Comparison of ENCODE assay signal across 34 cellular contexts in the genomic region with DNA sequence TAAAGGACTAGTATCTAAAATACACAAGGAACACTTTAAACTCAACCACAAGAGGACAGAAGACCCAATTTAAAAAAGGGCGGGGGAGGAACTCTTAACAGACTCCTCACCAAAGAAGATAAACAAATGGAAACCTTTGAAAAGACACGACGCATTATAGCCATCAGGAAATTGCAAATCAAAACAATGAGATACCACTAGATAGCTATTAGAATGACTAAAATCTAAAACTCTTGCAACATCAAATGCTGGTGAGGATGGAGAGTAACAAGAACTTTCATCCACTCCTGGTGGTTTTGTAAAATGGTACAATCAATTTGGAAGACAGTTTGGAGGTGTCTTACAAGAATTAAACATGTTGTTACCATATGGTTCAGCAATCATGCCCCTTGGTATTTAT.
"Had no signal": no experiment of that assay in that cellular context is flagged by ENCODE, and none has a peak within 500 bp of the region (broad histone marks: within the 10 kb centered on the region; RNA-seq: fewer than 3 reads in every experiment).

No MANE protein-coding gene starts in this region.

- H3K4me1 ChIP-seq: body of pancreas, breast epithelium, Peyer's patch, SJSA1 had no signal

- H3K27ac Mint-ChIP-seq: activated CD4-positive, alpha-beta T cell treated with anti-CD3 and anti-CD28 coated beads for 36 hours; activated CD4-positive, alpha-beta T cell treated with anti-CD3 and anti-CD28 coated beads, Interleukin-2, amount 10 ng/mL, durations not matched to agents 7 days and 5 days; activated CD8-positive, alpha-beta T cell treated with anti-CD3 and anti-CD28 coated beads, Interleukin-2, amount 10 ng/mL, durations not matched to agents 7 days and 5 days; activated naive CD4-positive, alpha-beta T cell treated with anti-CD3 and anti-CD28 coated beads for 36 hours; activated naive CD4-positive, alpha-beta T cell treated with anti-CD3 and anti-CD28 coated beads, Interleukin-2, amount 50 U/mL, for 72 hours; activated T-helper 1 cell treated with anti-CD3 and anti-CD28 coated beads, Interleukin-12 subunit alpha, Interleukin-12 subunit beta, Interleukin-2, Interleukin-4 antibody, amounts not matched to agents 30 ng/mL and 10 ng/mL and 1 ng/mL, durations not matched to agents 14 hours and 24 hours and 36 hours; T-helper 1 cell treated with Interleukin-12 subunit alpha and Interleukin-12 subunit beta and Interleukin-4 antibody, amounts not matched to agents 30 μg/mL and 1 μg/mL, for 36 hours; T-helper 2 cell treated with Interferon-gamma antibody and Interleukin-4, amounts not matched to agents 5 μg/mL and 100 μg/mL, for 36 hours; WTC11 had no signal

- H3K4me3 Mint-ChIP-seq: activated CD4-positive, alpha-beta T cell treated with anti-CD3 and anti-CD28 coated beads for 36 hours; activated CD4-positive, alpha-beta T cell treated with anti-CD3 and anti-CD28 coated beads, Interleukin-2, amount 10 ng/mL, durations not matched to agents 7 days and 5 days; activated CD8-positive, alpha-beta T cell treated with anti-CD3 and anti-CD28 coated beads, Interleukin-2, amount 10 ng/mL, durations not matched to agents 7 days and 5 days; activated naive CD4-positive, alpha-beta T cell treated with anti-CD3 and anti-CD28 coated beads for 36 hours; activated T-cell treated with anti-CD3 and anti-CD28 coated beads, Interleukin-2, amount 50 U/mL, for 4 hours; activated T-helper 1 cell treated with anti-CD3 and anti-CD28 coated beads, Interleukin-12 subunit alpha, Interleukin-12 subunit beta, Interleukin-2, Interleukin-4 antibody, amounts not matched to agents 30 ng/mL and 10 ng/mL and 1 ng/mL, durations not matched to agents 14 hours and 24 hours and 36 hours; T-helper 1 cell treated with Interleukin-12 subunit alpha and Interleukin-12 subunit beta and Interleukin-4 antibody, amounts not matched to agents 30 μg/mL and 1 μg/mL, for 36 hours; T-helper 2 cell treated with Interferon-gamma antibody and Interleukin-4, amounts not matched to agents 5 μg/mL and 100 μg/mL, for 36 hours; WTC11 had no signal

- H3K27me3 Mint-ChIP-seq: activated CD4-positive, alpha-beta T cell treated with anti-CD3 and anti-CD28 coated beads for 36 hours; activated CD4-positive, alpha-beta T cell treated with anti-CD3 and anti-CD28 coated beads, Interleukin-2, amount 10 ng/mL, durations not matched to agents 7 days and 5 days had no signal

- H3K36me3 Mint-ChIP-seq: WTC11 had no signal

- H3K4me1 Mint-ChIP-seq: activated CD4-positive, alpha-beta T cell treated with anti-CD3 and anti-CD28 coated beads for 36 hours; activated CD4-positive, alpha-beta T cell treated with anti-CD3 and anti-CD28 coated beads, Interleukin-2, amount 10 ng/mL, durations not matched to agents 7 days and 5 days had no signal

- H3K36me3 ChIP-seq: breast epithelium, Peyer's patch, SJSA1 had no signal

- H3K27ac ChIP-seq: body of pancreas, breast epithelium, KMS-11, Peyer's patch, SJSA1 had no signal

- H3K4me3 ChIP-seq: body of pancreas, breast epithelium, Peyer's patch, SJSA1 had no signal

- ATAC-seq: activated CD4-positive, alpha-beta T cell treated with anti-CD3 and anti-CD28 coated beads for 36 hours; activated CD4-positive, CD25-positive, alpha-beta regulatory T cell treated with anti-CD3 and anti-CD28 coated beads, Interleukin-2, amount 50 U/mL, for 24 hours; activated CD8-positive, alpha-beta T cell treated with anti-CD3 and anti-CD28 coated beads, Interleukin-2, amount 10 ng/mL, durations not matched to agents 7 days and 5 days; activated naive CD4-positive, alpha-beta T cell treated with anti-CD3 and anti-CD28 coated beads, Interleukin-2, amount 50 U/mL, for 72 hours; activated T-cell treated with anti-CD3 and anti-CD28 coated beads, Interleukin-2, amount 50 U/mL, for 4 hours; body of pancreas; PC-3; WTC11 had no signal

- DNase-seq: activated CD4-positive, alpha-beta T cell treated with anti-CD3 and anti-CD28 coated beads for 36 hours; activated CD4-positive, alpha-beta T cell treated with anti-CD3 and anti-CD28 coated beads, Interleukin-2, amount 10 ng/mL, durations not matched to agents 7 days and 5 days; activated CD4-positive, alpha-beta T cell treated with anti-CD3 and anti-CD28 coated beads, Interleukin-2, amount 50 U/mL, for 48 hours; activated CD8-positive, alpha-beta memory T cell treated with anti-CD3 and anti-CD28 coated beads, Interleukin-2, amount 50 U/mL, for 4 hours; activated CD8-positive, alpha-beta T cell treated with anti-CD3 and anti-CD28 coated beads, Interleukin-2, amount 10 ng/mL, durations not matched to agents 7 days and 5 days; activated gamma-delta T cell treated with Interleukin-2 at 50 U/mL for 16 hours; activated naive CD4-positive, alpha-beta T cell treated with anti-CD3 and anti-CD28 coated beads for 36 hours; activated T-cell treated with anti-CD3 and anti-CD28 coated beads for 4 hours; activated T-cell treated with anti-CD3 and anti-CD28 coated beads, Interleukin-2, amount 50 U/mL, for 4 hours; amniotic stem cell; aorta; body of pancreas; MM.1S; NCI-H1092 treated with DMSO at 0.1 percent for 48 hours; NCI-H1417 treated with DMSO at 0.1 percent for 48 hours; NCI-H187 treated with DMSO at 0.1 percent for 48 hours; NCI-H2081; NCI-H345; NCI-H748 treated with DMSO at 0.1 percent for 48 hours; NK-92 treated with Interleukin-12 subunit alpha and Interleukin-12 subunit beta, amount 100 ng/mL, for 24 hours; PC-3; Peyer's patch; RPMI8226; SHP77 treated with DMSO at 0.1 percent for 48 hours; SK-N-SH had no signal

- H3K27me3 ChIP-seq: body of pancreas, breast epithelium, Peyer's patch, SJSA1 had no signal

- H3K9me3 Mint-ChIP-seq: WTC11 had no signal

- H3K9me3 ChIP-seq: body of pancreas, breast epithelium, Peyer's patch, SJSA1, SK-N-SH had no signal
